19 cellular contexts compared by ENCODE assay signal in genomic region chr17:30238387-30239088, GRCh38. TPM values are rescaled to one million over a fixed set of nuclear protein-coding genes. Genes with fewer than 3 reads are reported as not detected.
DNase-seq lines count a peak whose midpoint lies in the region; ATAC-seq and TF ChIP-seq lines count a peak whose summit lies in the region.
"Had no signal": no experiment of that assay in that cellular context is flagged by ENCODE, and none has a peak within 500 bp of the region (broad histone marks: within the 10 kb centered on the region; RNA-seq: fewer than 3 reads in every experiment).

No MANE protein-coding gene starts in this region.

- DNase-seq in ELF-1 (ENCODE audit: low read depth, low spot score) = peak; percentile 68
- no peak for DNase-seq in NT2/D1 (ENCODE audit: low read depth, low spot score)
- DNase-seq in omental fat pad (ENCODE audit: low spot score) = no peak
- no peak for DNase-seq in NCI-H2196 treated with DMSO at 0.1 percent for 48 hours (lab: John Stamatoyannopoulos, UW; ENCODE audit: unreplicated experiment)
- DNase-seq in OCI-M2 (lab: John Stamatoyannopoulos, UW; ENCODE audit: unreplicated experiment) = no peak
- DNase-seq in stimulated activated effector memory CD8-positive, alpha-beta T cell treated with anti-CD3 and anti-CD28 coated beads, Interleukin-12 subunit alpha, Interleukin-12 subunit beta, amount 100 ng/mL, for 72 hours (ENCODE audit: low spot score in 2 of 2) = no peak
- DNase-seq: activated CD8-positive, alpha-beta T cell treated with anti-CD3 and anti-CD28 coated beads for 36 hours; BE2C; central memory CD4-positive, alpha-beta T cell; DMS79; NCI-H1436; Right ventricle myocardium superior; stimulated activated CD4-positive, alpha-beta T cell treated with anti-CD3 and anti-CD28 coated beads, Interleukin-4, amount 100 ng/mL, for 24 hours had no signal

- no peaks in the 10 kb centered on the region for H3K9me3 Mint-ChIP-seq in stimulated activated effector memory CD8-positive, alpha-beta T cell treated with anti-CD3 and anti-CD28 coated beads, Interleukin-12 subunit alpha, Interleukin-12 subunit beta, amount 100 ng/mL, for 72 hours
- H3K9me3 Mint-ChIP-seq: activated CD8-positive, alpha-beta T cell treated with anti-CD3 and anti-CD28 coated beads for 36 hours; activated T-helper 1 cell treated with anti-CD3 and anti-CD28 coated beads, Interleukin-12 subunit alpha, Interleukin-12 subunit beta, Interleukin-2, Interleukin-4 antibody, amounts not matched to agents 30 ng/mL and 10 ng/mL and 1 ng/mL, durations not matched to agents 14 hours and 24 hours and 36 hours; T-helper 1 cell treated with Interleukin-12 subunit alpha and Interleukin-12 subunit beta and Interleukin-4 antibody, amounts not matched to agents 30 μg/mL and 1 μg/mL, for 36 hours had no signal

- no peak overlapping the region for H3K27ac Mint-ChIP-seq in stimulated activated effector memory CD8-positive, alpha-beta T cell treated with anti-CD3 and anti-CD28 coated beads, Interleukin-12 subunit alpha, Interleukin-12 subunit beta, amount 100 ng/mL, for 72 hours
- H3K27ac Mint-ChIP-seq: activated CD8-positive, alpha-beta T cell treated with anti-CD3 and anti-CD28 coated beads for 36 hours; activated T-helper 1 cell treated with anti-CD3 and anti-CD28 coated beads, Interleukin-12 subunit alpha, Interleukin-12 subunit beta, Interleukin-2, Interleukin-4 antibody, amounts not matched to agents 30 ng/mL and 10 ng/mL and 1 ng/mL, durations not matched to agents 14 hours and 24 hours and 36 hours; T-helper 1 cell treated with Interleukin-12 subunit alpha and Interleukin-12 subunit beta and Interleukin-4 antibody, amounts not matched to agents 30 μg/mL and 1 μg/mL, for 36 hours had no signal

- no peak for TF ChIP-seq CTCF in omental fat pad (IDR thresholded peaks at IDR 0.05)

- H3K9me3 ChIP-seq in NT2/D1 (ENCODE audit: insufficient read depth, low read length) (peaks cover 8% of the 10 kb centered on the region; the same call in 1 of the 2 replicates), iPS-15b (ENCODE audit: control insufficient read depth, insufficient read depth, low read length) (no peaks in the 10 kb centered on the region)
- H3K9me3 ChIP-seq: BE2C, neutrophil had no signal

- no peak overlapping the region for H3K4me3 Mint-ChIP-seq in stimulated activated effector memory CD8-positive, alpha-beta T cell treated with anti-CD3 and anti-CD28 coated beads, Interleukin-12 subunit alpha, Interleukin-12 subunit beta, amount 100 ng/mL, for 72 hours
- H3K4me3 Mint-ChIP-seq: activated CD8-positive, alpha-beta T cell treated with anti-CD3 and anti-CD28 coated beads for 36 hours; activated T-helper 1 cell treated with anti-CD3 and anti-CD28 coated beads, Interleukin-12 subunit alpha, Interleukin-12 subunit beta, Interleukin-2, Interleukin-4 antibody, amounts not matched to agents 30 ng/mL and 10 ng/mL and 1 ng/mL, durations not matched to agents 14 hours and 24 hours and 36 hours; T-helper 1 cell treated with Interleukin-12 subunit alpha and Interleukin-12 subunit beta and Interleukin-4 antibody, amounts not matched to agents 30 μg/mL and 1 μg/mL, for 36 hours had no signal

- ATAC-seq in omental fat pad (ENCODE audit: low FRiP score) (peak; percentile 6), HG02884 (IDR thresholded peaks at IDR 0.05; ENCODE audit: unreplicated experiment) (no peak)
- no peak for ATAC-seq in stimulated activated effector memory CD8-positive, alpha-beta T cell treated with anti-CD3 and anti-CD28 coated beads, Interleukin-12 subunit alpha, Interleukin-12 subunit beta, amount 100 ng/mL, for 72 hours
- ATAC-seq: activated CD8-positive, alpha-beta T cell treated with anti-CD3 and anti-CD28 coated beads for 36 hours had no signal

- peaks cover 61% of the 10 kb centered on the region for H3K27me3 ChIP-seq in NT2/D1 (ENCODE audit: insufficient read depth, insufficient read length)
- H3K27me3 ChIP-seq in iPS-15b (ENCODE audit: control insufficient read depth, insufficient read depth, low read length) = peaks cover 53% of the 10 kb centered on the region

- peak overlapping the region; percentile 2 for H3K9ac ChIP-seq in NT2/D1 (ENCODE audit: insufficient read length, low read depth)
- H3K9ac ChIP-seq in iPS-15b (ENCODE audit: low read depth, low read length) = peak overlapping the region; percentile 37

- H3K4me3 ChIP-seq in NT2/D1 (ENCODE audit: insufficient read length, low read depth) (peak overlapping the region; percentile 8), iPS-15b (ENCODE audit: low read depth, low read length) (peak overlapping the region; percentile 63)

- H3K4me1 ChIP-seq in NT2/D1 (ENCODE audit: insufficient read depth, insufficient read length) (peaks cover 9% of the 10 kb centered on the region), iPS-15b (ENCODE audit: control insufficient read depth, insufficient read depth, low read length) (peaks cover 3% of the 10 kb centered on the region)
- H3K4me1 ChIP-seq: BE2C had no signal

- H3K36me3 ChIP-seq in NT2/D1 (ENCODE audit: insufficient read depth, insufficient read length, low read length) = no peaks in the 10 kb centered on the region
- no peaks in the 10 kb centered on the region for H3K36me3 ChIP-seq in iPS-15b (ENCODE audit: control insufficient read depth, insufficient read depth, low read length)
- H3K36me3 ChIP-seq: BE2C, neutrophil, WERI-Rb-1 had no signal

- H3K36me3 Mint-ChIP-seq in stimulated activated effector memory CD8-positive, alpha-beta T cell treated with anti-CD3 and anti-CD28 coated beads, Interleukin-12 subunit alpha, Interleukin-12 subunit beta, amount 100 ng/mL, for 72 hours = peaks cover 6% of the 10 kb centered on the region

- H3K4me1 Mint-ChIP-seq in stimulated activated effector memory CD8-positive, alpha-beta T cell treated with anti-CD3 and anti-CD28 coated beads, Interleukin-12 subunit alpha, Interleukin-12 subunit beta, amount 100 ng/mL, for 72 hours = peaks cover 25% of the 10 kb centered on the region

RNA-seq across cellular contexts. Expression of gene SLC6A4, which starts 3.0 kb away (rescaled TPM):
- total RNA-seq in omental fat pad = 1 to 10 TPM; 1.1 to 2.3 (median 1.2) TPM
- total RNA-seq: activated CD8-positive, alpha-beta T cell treated with anti-CD3 and anti-CD28 coated beads for 36 hours; activated T-helper 1 cell treated with anti-CD3 and anti-CD28 coated beads, Interleukin-12 subunit alpha, Interleukin-12 subunit beta, Interleukin-2, Interleukin-4 antibody, amounts not matched to agents 30 ng/mL and 10 ng/mL and 1 ng/mL, durations not matched to agents 14 hours and 24 hours and 36 hours had no signal

RNA-seq across cellular contexts. Expression of gene BLMH, which starts 53.2 kb away (rescaled TPM):
- 10 to 100 TPM; 19.1 to 33.9 (median 28.3) TPM for total RNA-seq in omental fat pad
